ENCODE assay signal across 1 cellular context in genomic region chr20:62318411-62319345, GRCh38.
TF ChIP-seq lines count a peak whose summit lies in the region.

No MANE protein-coding gene starts in this region.

TF ChIP-seq in K562, 482 proteins besides CTCF, POLR2A, EP300 and RAD21 (continued from another document):
- TF ChIP-seq SRF (CRISPR knock-in tag; IDR thresholded peaks at IDR 0.05), result no peak
- no peak for TF ChIP-seq TOE1 (IDR thresholded peaks at IDR 0.05; ENCODE audit: borderline replicate concordance)
- TF ChIP-seq TOE1 (CRISPR knock-in tag; IDR thresholded peaks at IDR 0.05; ENCODE audit: borderline replicate concordance, low read depth), result no peak
- no peak for TF ChIP-seq GTF2A2 (tag; IDR thresholded peaks at IDR 0.05)
- TF ChIP-seq BRCA1 (IDR thresholded peaks at IDR 0.05), result no peak
- TF ChIP-seq BRCA1 (CRISPR knock-in tag; IDR thresholded peaks at IDR 0.05), result no peak
- TF ChIP-seq, protein P1, sequence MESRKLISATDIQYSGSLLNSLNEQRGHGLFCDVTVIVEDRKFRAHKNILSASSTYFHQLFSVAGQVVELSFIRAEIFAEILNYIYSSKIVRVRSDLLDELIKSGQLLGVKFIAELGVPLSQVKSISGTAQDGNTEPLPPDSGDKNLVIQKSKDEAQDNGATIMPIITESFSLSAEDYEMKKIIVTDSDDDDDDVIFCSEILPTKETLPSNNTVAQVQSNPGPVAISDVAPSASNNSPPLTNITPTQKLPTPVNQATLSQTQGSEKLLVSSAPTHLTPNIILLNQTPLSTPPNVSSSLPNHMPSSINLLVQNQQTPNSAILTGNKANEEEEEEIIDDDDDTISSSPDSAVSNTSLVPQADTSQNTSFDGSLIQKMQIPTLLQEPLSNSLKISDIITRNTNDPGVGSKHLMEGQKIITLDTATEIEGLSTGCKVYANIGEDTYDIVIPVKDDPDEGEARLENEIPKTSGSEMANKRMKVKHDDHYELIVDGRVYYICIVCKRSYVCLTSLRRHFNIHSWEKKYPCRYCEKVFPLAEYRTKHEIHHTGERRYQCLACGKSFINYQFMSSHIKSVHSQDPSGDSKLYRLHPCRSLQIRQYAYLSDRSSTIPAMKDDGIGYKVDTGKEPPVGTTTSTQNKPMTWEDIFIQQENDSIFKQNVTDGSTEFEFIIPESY (CRISPR knock-in tag; IDR thresholded peaks at IDR 0.05), result peak; percentile 46
- TF ChIP-seq ZNF121 (CRISPR knock-in tag; conservative IDR thresholded peaks at IDR 0.05), result no peak
- TF ChIP-seq PCBP1 (IDR thresholded peaks at IDR 0.05; ENCODE audit: low read depth, low read length, poor library complexity, severe bottlenecking), result peak; percentile 65
- TF ChIP-seq GTF2E2 (tag; IDR thresholded peaks at IDR 0.05), result no peak
- no peak for TF ChIP-seq PHTF2 (CRISPR knock-in tag; IDR thresholded peaks at IDR 0.05)
- no peak for TF ChIP-seq ATF2 (CRISPR knock-in tag; IDR thresholded peaks at IDR 0.05)
- TF ChIP-seq ZNF263 (CRISPR knock-in tag; IDR thresholded peaks at IDR 0.05; ENCODE audit: borderline replicate concordance), result peak; percentile 79
TF ChIP-seq in K562: peak in this region for 4.
